Comparison of ENCODE assay signal across 11 cellular contexts in genomic region chr12:77204055-77204454, GRCh38.
DNase-seq lines count a peak whose midpoint lies in the region; ATAC-seq and TF ChIP-seq lines count a peak whose summit lies in the region.
"Had no signal": no experiment of that assay in that cellular context is flagged by ENCODE, and none has a peak within 500 bp of the region (broad histone marks: within the 10 kb centered on the region; RNA-seq: fewer than 3 reads in every experiment).

No MANE protein-coding gene starts in this region.

- no peaks in the 10 kb centered on the region for H3K79me2 ChIP-seq in OCI-LY1 (ENCODE audit: insufficient read depth, low read length)

- H3K27ac Mint-ChIP-seq in endodermal cell = no peak overlapping the region
- H3K27ac Mint-ChIP-seq: activated naive CD8-positive, alpha-beta T cell treated with anti-CD3 and anti-CD28 coated beads, Interleukin-2, amount 50 U/mL, for 24 hours; memory B cell had no signal

- no peak for TF ChIP-seq POLR2A in esophagus squamous epithelium (IDR thresholded peaks at IDR 0.05)

- H3K4me3 ChIP-seq in left ventricle myocardium inferior (no peak overlapping the region), right atrium auricular region (no peak overlapping the region), OCI-LY1 (ENCODE audit: low read depth, low read length, poor library complexity, severe bottlenecking) (no peak overlapping the region), endodermal cell (ENCODE audit: low read length) (no peak overlapping the region), esophagus squamous epithelium (no peak overlapping the region)

- no peaks in the 10 kb centered on the region for H3K4me1 ChIP-seq in left ventricle myocardium inferior
- H3K4me1 ChIP-seq in right atrium auricular region = no peaks in the 10 kb centered on the region
- H3K4me1 ChIP-seq in OCI-LY1 (ENCODE audit: insufficient read depth, low read length, severe bottlenecking) = no peaks in the 10 kb centered on the region
- H3K4me1 ChIP-seq in endodermal cell (ENCODE audit: control insufficient read depth, insufficient read depth, low read length) = no peaks in the 10 kb centered on the region
- no peaks in the 10 kb centered on the region for H3K4me1 ChIP-seq in esophagus squamous epithelium

- ATAC-seq in HG03342 (IDR thresholded peaks at IDR 0.05; ENCODE audit: unreplicated experiment) (no peak), GM21390 (IDR thresholded peaks at IDR 0.05; ENCODE audit: unreplicated experiment) (no peak)
- ATAC-seq: activated naive CD8-positive, alpha-beta T cell treated with anti-CD3 and anti-CD28 coated beads, Interleukin-2, amount 50 U/mL, for 24 hours had no signal

- H3K4me1 Mint-ChIP-seq in endodermal cell = no peaks in the 10 kb centered on the region
- H3K4me1 Mint-ChIP-seq: activated naive CD8-positive, alpha-beta T cell treated with anti-CD3 and anti-CD28 coated beads, Interleukin-2, amount 50 U/mL, for 24 hours; memory B cell had no signal

- no peaks in the 10 kb centered on the region for H3K27me3 Mint-ChIP-seq in endodermal cell (ENCODE audit: insufficient read depth)
- H3K27me3 Mint-ChIP-seq: activated naive CD8-positive, alpha-beta T cell treated with anti-CD3 and anti-CD28 coated beads, Interleukin-2, amount 50 U/mL, for 24 hours; memory B cell had no signal

- H3F3A ChIP-seq in OCI-LY1 (ENCODE audit: insufficient read depth, low read length) = no peaks in the 10 kb centered on the region

- H4K20me1 ChIP-seq in OCI-LY1 (ENCODE audit: insufficient read depth, low read length) = no peaks in the 10 kb centered on the region

- no peak for DNase-seq in left ventricle myocardium inferior
- DNase-seq in right atrium auricular region (ENCODE audit: low spot score) = no peak
- peak; percentile 76 for DNase-seq in endodermal cell
- no peak for DNase-seq in activated CD8-positive, alpha-beta memory T cell treated with anti-CD3 and anti-CD28 coated beads, Interleukin-2, amount 50 U/mL, for 4 hours
- no peak for DNase-seq in esophagus squamous epithelium (lab: John Stamatoyannopoulos, UW)
- DNase-seq: activated naive CD8-positive, alpha-beta T cell treated with anti-CD3 and anti-CD28 coated beads, Interleukin-2, amount 50 U/mL, for 24 hours; NCI-H2107 had no signal

- H3K9ac ChIP-seq in OCI-LY1 (ENCODE audit: low read length) = no peak overlapping the region
- no peak overlapping the region for H3K9ac ChIP-seq in endodermal cell (ENCODE audit: extremely low read depth, low read length, poor library complexity, severe bottlenecking)

- no peaks in the 10 kb centered on the region for H3K9me3 Mint-ChIP-seq in endodermal cell
- H3K9me3 Mint-ChIP-seq: activated naive CD8-positive, alpha-beta T cell treated with anti-CD3 and anti-CD28 coated beads, Interleukin-2, amount 50 U/mL, for 24 hours; memory B cell had no signal

- H3K36me3 ChIP-seq in left ventricle myocardium inferior (no peaks in the 10 kb centered on the region), right atrium auricular region (no peaks in the 10 kb centered on the region), OCI-LY1 (ENCODE audit: insufficient read depth, low read length) (no peaks in the 10 kb centered on the region), endodermal cell (ENCODE audit: control insufficient read depth, insufficient read depth, low read length) (no peaks in the 10 kb centered on the region), esophagus squamous epithelium (no peaks in the 10 kb centered on the region)

- no peaks in the 10 kb centered on the region for H3K9me2 ChIP-seq in OCI-LY1 (ENCODE audit: low read depth, low read length)

- no peak overlapping the region for H2AFZ ChIP-seq in OCI-LY1 (ENCODE audit: low read length)

- intact Hi-C loops in left ventricle myocardium inferior (cut with micrococcal nuclease) = no loop called here
- intact Hi-C loops in esophagus squamous epithelium (cut with DNase I) = no loop called here

- peaks cover under 1% of the 10 kb centered on the region for H3K9me3 ChIP-seq in left ventricle myocardium inferior (replicated peaks)
- peaks cover 0 to 4% of the 10 kb centered on the region in 2 donors for H3K9me3 ChIP-seq in right atrium auricular region
- H3K9me3 ChIP-seq in OCI-LY1 (ENCODE audit: low read length) = no peaks in the 10 kb centered on the region
- no peaks in the 10 kb centered on the region for H3K9me3 ChIP-seq in endodermal cell (ENCODE audit: control insufficient read depth, low read length)
- H3K9me3 ChIP-seq in esophagus squamous epithelium = no peaks in the 10 kb centered on the region

- no peaks in the 10 kb centered on the region for H3K27me3 ChIP-seq in left ventricle myocardium inferior (ENCODE audit: low read depth)
- no peaks in the 10 kb centered on the region for H3K27me3 ChIP-seq in right atrium auricular region
- H3K27me3 ChIP-seq in OCI-LY1 (ENCODE audit: insufficient read depth, low read length) = no peaks in the 10 kb centered on the region
- H3K27me3 ChIP-seq in endodermal cell (ENCODE audit: control insufficient read depth, insufficient read depth, low read length, poor library complexity, severe bottlenecking) = no peaks in the 10 kb centered on the region
- no peaks in the 10 kb centered on the region for H3K27me3 ChIP-seq in esophagus squamous epithelium

- H3K36me3 Mint-ChIP-seq in endodermal cell (ENCODE audit: low read depth) = no peaks in the 10 kb centered on the region
- H3K36me3 Mint-ChIP-seq: memory B cell had no signal

- no peak overlapping the region for H3K4me3 Mint-ChIP-seq in endodermal cell
- H3K4me3 Mint-ChIP-seq: activated naive CD8-positive, alpha-beta T cell treated with anti-CD3 and anti-CD28 coated beads, Interleukin-2, amount 50 U/mL, for 24 hours; memory B cell had no signal

- H3K4me2 ChIP-seq in OCI-LY1 (ENCODE audit: low read length) = no peak overlapping the region

- H3K27ac ChIP-seq in left ventricle myocardium inferior (replicated peaks) (no peak overlapping the region), right atrium auricular region (no peak overlapping the region), OCI-LY1 (ENCODE audit: low read depth, low read length, poor library complexity, severe bottlenecking) (no peak overlapping the region), endodermal cell (ENCODE audit: low read depth, low read length) (no peak overlapping the region), esophagus squamous epithelium (no peak overlapping the region)

- 89 to 94% methylated on average over 1 to 3 of the region's 3 CpGs for WGBS in endodermal cell (ENCODE audit: insufficient coverage in 1 of 2, insufficient read length in 1 of 2), 2 experiments
- 63 to 65% methylated on average over 3 of the region's 3 CpGs for WGBS in esophagus squamous epithelium, 2 donors

- TF ChIP-seq CTCF in left ventricle myocardium inferior (IDR thresholded peaks at IDR 0.05; ENCODE audit: borderline replicate concordance) = peak; percentile 26
- TF ChIP-seq CTCF in right atrium auricular region (IDR thresholded peaks at IDR 0.05) = no peak
- peak; percentile 24; the same call in 1 of the 2 replicates for TF ChIP-seq CTCF in OCI-LY1 (IDR thresholded peaks at IDR 0.05; ENCODE audit: low read length)
- peak; percentile 74 for TF ChIP-seq CTCF in endodermal cell (conservative IDR thresholded peaks at IDR 0.05)
- TF ChIP-seq CTCF in esophagus squamous epithelium (IDR thresholded peaks at IDR 0.05) = no peak

Comparison
In these comparisons a context has a peak if more than half of its experiments do, and no peak if none do; other contexts are left out.
1. CTCF ChIP-seq: peak in left ventricle myocardium inferior (single experiment), OCI-LY1 (single experiment) and endodermal cell (single experiment); none in right atrium auricular region (0 of 2) and esophagus squamous epithelium (0 of 6).